Comparison of ENCODE assay signal across 8 cellular contexts in the genomic region with DNA sequence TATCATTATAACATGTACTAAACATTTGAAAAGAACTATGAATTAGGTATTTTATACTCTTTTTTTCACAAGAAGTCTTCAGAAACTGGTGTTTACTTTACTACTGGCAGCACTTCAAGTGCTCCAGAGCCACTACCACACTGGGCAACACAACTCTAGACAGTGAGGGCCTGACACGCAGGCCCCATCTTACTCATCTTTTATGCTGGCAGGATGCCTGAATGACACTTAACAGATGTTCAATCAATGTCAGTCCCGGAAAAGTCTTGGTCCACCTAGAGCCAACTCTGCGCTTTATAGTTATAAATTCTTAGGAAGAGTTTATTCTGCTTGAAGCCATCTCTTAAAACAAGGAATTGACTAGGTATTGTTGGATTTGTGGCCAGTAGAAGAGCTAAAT. TPM values are rescaled to one million over a fixed set of nuclear protein-coding genes. Genes with fewer than 3 reads are reported as not detected.
DNase-seq lines count a peak whose midpoint lies in the region; FAIRE-seq and TF ChIP-seq lines count a peak whose summit lies in the region.

No MANE protein-coding gene starts in this region.

- DNase-seq in AG09309 (ENCODE audit: low read depth) (peak; percentile 80), HFFc6 (peak; percentile 83), foreskin fibroblast (peak; percentile 92 to 94), small intestine (no peak), frontal cortex (ENCODE audit: low spot score in 2 of 2) (no peak), endodermal cell (no peak), posterior cingulate gyrus (no peak)
- peak; percentile 73 for DNase-seq in activated CD4-positive, alpha-beta T cell treated with anti-CD3 and anti-CD28 coated beads, Interleukin-2, amount 10 ng/mL, durations not matched to agents 24 days and 14 days

- peaks cover 59% of the 10 kb centered on the region for H3K4me1 Mint-ChIP-seq in HFFc6 (ENCODE audit: low read depth)
- peaks cover 82% of the 10 kb centered on the region for H3K4me1 Mint-ChIP-seq in activated CD4-positive, alpha-beta T cell treated with anti-CD3 and anti-CD28 coated beads, Interleukin-2, amount 10 ng/mL, durations not matched to agents 24 days and 14 days
- no peaks in the 10 kb centered on the region for H3K4me1 Mint-ChIP-seq in endodermal cell

- TF ChIP-seq CTCF in AG09309 (IDR thresholded peaks at IDR 0.05; ENCODE audit: control insufficient read depth, insufficient read depth, low read depth, low read length, missing control alignments) (no peak), HFFc6 (IDR thresholded peaks at IDR 0.05) (no peak), foreskin fibroblast (IDR thresholded peaks at IDR 0.05; ENCODE audit: low read depth, low read length) (no peak), endodermal cell (conservative IDR thresholded peaks at IDR 0.05) (no peak)

- no peak overlapping the region for H3K27ac ChIP-seq in small intestine (ENCODE audit: low read depth in 1 of 2, low read length in 1 of 2)
- no peak overlapping the region for H3K27ac ChIP-seq in endodermal cell (ENCODE audit: low read depth, low read length)

- H3K27me3 Mint-ChIP-seq in HFFc6 (ENCODE audit: insufficient read depth) (no peaks in the 10 kb centered on the region; the same call in none of the 2 replicates), endodermal cell (ENCODE audit: insufficient read depth) (no peaks in the 10 kb centered on the region)
- H3K27me3 Mint-ChIP-seq in activated CD4-positive, alpha-beta T cell treated with anti-CD3 and anti-CD28 coated beads, Interleukin-2, amount 10 ng/mL, durations not matched to agents 24 days and 14 days: no peaks in the 10 kb centered on the region

- peak overlapping the region; percentile 43; the same call in 1 of the 2 replicates for H3K4me3 Mint-ChIP-seq in HFFc6
- H3K4me3 Mint-ChIP-seq in activated CD4-positive, alpha-beta T cell treated with anti-CD3 and anti-CD28 coated beads, Interleukin-2, amount 10 ng/mL, durations not matched to agents 24 days and 14 days: peak overlapping the region; percentile 57
- no peak overlapping the region for H3K4me3 Mint-ChIP-seq in endodermal cell

- H3K36me3 Mint-ChIP-seq in HFFc6 (ENCODE audit: low read depth) (no peaks in the 10 kb centered on the region), endodermal cell (ENCODE audit: low read depth) (no peaks in the 10 kb centered on the region)
- peaks cover 31% of the 10 kb centered on the region for H3K36me3 Mint-ChIP-seq in activated CD4-positive, alpha-beta T cell treated with anti-CD3 and anti-CD28 coated beads, Interleukin-2, amount 10 ng/mL, durations not matched to agents 24 days and 14 days (ENCODE audit: low read depth)

- peaks cover 2 to 10% of the 10 kb centered on the region in 2 donors for H3K4me1 ChIP-seq in small intestine (ENCODE audit: control insufficient read depth in 2 of 2, insufficient read depth in 1 of 2, low read depth in 1 of 2, low read length in 1 of 2)
- H3K4me1 ChIP-seq in endodermal cell (ENCODE audit: control insufficient read depth, insufficient read depth, low read length): no peaks in the 10 kb centered on the region

- H3K27ac Mint-ChIP-seq in HFFc6 (peak overlapping the region; percentile 68), endodermal cell (no peak overlapping the region)
- H3K27ac Mint-ChIP-seq in activated CD4-positive, alpha-beta T cell treated with anti-CD3 and anti-CD28 coated beads, Interleukin-2, amount 10 ng/mL, durations not matched to agents 24 days and 14 days: peak overlapping the region; percentile 90

- no peaks in the 10 kb centered on the region for H3K36me3 ChIP-seq in small intestine (ENCODE audit: control insufficient read depth in 2 of 2, insufficient read depth in 2 of 2, low read length in 2 of 2)
- no peaks in the 10 kb centered on the region for H3K36me3 ChIP-seq in endodermal cell (ENCODE audit: control insufficient read depth, insufficient read depth, low read length)

- H3K4me3 ChIP-seq in AG09309 (ENCODE audit: control insufficient read depth, low read depth, low read length) (no peak overlapping the region), foreskin fibroblast (ENCODE audit: low read depth in 1 of 2, low read length in 2 of 2) (no peak overlapping the region), small intestine (ENCODE audit: low read depth in 1 of 2, low read length in 2 of 2) (no peak overlapping the region), endodermal cell (ENCODE audit: low read length) (no peak overlapping the region)

- H3K9ac ChIP-seq in endodermal cell (ENCODE audit: extremely low read depth, low read length, poor library complexity, severe bottlenecking): no peak overlapping the region

- no peaks in the 10 kb centered on the region for H3K27me3 ChIP-seq in small intestine (ENCODE audit: control insufficient read depth in 2 of 2, insufficient read depth in 2 of 2, low read length in 2 of 2)
- no peaks in the 10 kb centered on the region for H3K27me3 ChIP-seq in endodermal cell (ENCODE audit: control insufficient read depth, insufficient read depth, low read length, poor library complexity, severe bottlenecking)

- H3K9me3 Mint-ChIP-seq in HFFc6 (no peaks in the 10 kb centered on the region), endodermal cell (no peaks in the 10 kb centered on the region)
- H3K9me3 Mint-ChIP-seq in activated CD4-positive, alpha-beta T cell treated with anti-CD3 and anti-CD28 coated beads, Interleukin-2, amount 10 ng/mL, durations not matched to agents 24 days and 14 days: peaks cover 3% of the 10 kb centered on the region

- no peaks in the 10 kb centered on the region for H3K9me3 ChIP-seq in small intestine (ENCODE audit: control insufficient read depth, low read depth)
- H3K9me3 ChIP-seq in endodermal cell (ENCODE audit: control insufficient read depth, low read length): no peaks in the 10 kb centered on the region

- 47 to 76% (median 58%) methylated on average over 3 of the region's 3 CpGs for WGBS in small intestine, 3 donors
- 94 to 100% methylated on average over 3 of the region's 3 CpGs for WGBS in endodermal cell (ENCODE audit: insufficient coverage in 1 of 2, insufficient read length in 1 of 2), 2 experiments

- FAIRE-seq in small intestine (lab: Jason Lieb, UNC): no peak
- FAIRE-seq in frontal cortex (lab: Jason Lieb, UNC): no peak

- intact Hi-C loops in activated CD4-positive, alpha-beta T cell treated with anti-CD3 and anti-CD28 coated beads, Interleukin-2, amount 10 ng/mL, durations not matched to agents 24 days and 14 days (cut with micrococcal nuclease): loop anchor here (10.0 kb wide), 1 partner anchor 228 kb away; no protein-coding TSS in a partner anchor
- intact Hi-C loops in posterior cingulate gyrus (cut with DNase I): loop anchor here (5.0 kb wide), 1 partner anchor 76 kb away; no protein-coding TSS in a partner anchor

RNA-seq across cellular contexts. Expression of gene WIPF1, which starts 8.7 kb away (rescaled TPM):
- total RNA-seq in HFFc6 (2021; fragmentation: NEBNext Ultra II Directional; extraction: Animal tissue kit (Norgen Biotek cat#: 25700)): 10 to 100 TPM; 33.0 to 41.7 (median 38.5) TPM
- total RNA-seq in activated CD4-positive, alpha-beta T cell treated with anti-CD3 and anti-CD28 coated beads, Interleukin-2, amount 10 ng/mL, durations not matched to agents 24 days and 14 days: 280 and 287 TPM in 2 replicates
- polyA plus RNA-seq in small intestine: 10 to 100 TPM in 2 of 3 donors, 1 to 10 TPM in 1; 3.1 to 15.4 (median 13.8) TPM
- total RNA-seq in frontal cortex (1.2 TPM), endodermal cell (10 to 100 TPM; 21.5 to 28.5 TPM)
- polyA plus RNA-seq in endodermal cell (2013, experiment 1 of 2): 23.5 TPM
- polyA plus RNA-seq in endodermal cell (2013, experiment 2 of 2): 24.8 TPM

Comparison
In these comparisons a context has a peak if more than half of its experiments do, and no peak if none do; other contexts are left out.
1. DNase-seq: peak in AG09309 (single experiment), HFFc6 (single experiment), activated CD4-positive, alpha-beta T cell treated with anti-CD3 and anti-CD28 coated beads, Interleukin-2, amount 10 ng/mL, durations not matched to agents 24 days and 14 days (single experiment) and foreskin fibroblast (2 of 2); none in small intestine (single experiment), frontal cortex (0 of 2), endodermal cell (single experiment) and posterior cingulate gyrus (0 of 10).
2. RNA of gene WIPF1, which starts 8.7 kb away (total RNA-seq): 280 to 287 TPM in activated CD4-positive, alpha-beta T cell treated with anti-CD3 and anti-CD28 coated beads, Interleukin-2, amount 10 ng/mL, durations not matched to agents 24 days and 14 days, 33.0 to 41.7 TPM in HFFc6 and 21.5 to 28.5 TPM in endodermal cell; 1.2 TPM in frontal cortex (single experiment); every median in the first group is over 10 times any median in the second.